ENCODE assay signal across 2 cellular contexts in genomic region chr5:172833372-172833690, GRCh38.
TF ChIP-seq lines count a peak whose summit lies in the region.

No MANE protein-coding gene starts in this region.

TF ChIP-seq in H1, 55 proteins besides CTCF, POLR2A, EP300 and RAD21:
- TF ChIP-seq NANOG (IDR thresholded peaks at IDR 0.05; ENCODE audit: insufficient read depth, low read depth, low read length, poor library complexity, severe bottlenecking) (no peak), BCL11A (IDR thresholded peaks at IDR 0.05; ENCODE audit: low read depth in 2 of 2, low read length in 2 of 2) (no peak), RBBP5 (IDR thresholded peaks at IDR 0.05; ENCODE audit: borderline replicate concordance, low read depth, low read length) (no peak)

TF ChIP-seq in HEK293T, 16 proteins besides CTCF, POLR2A, EP300 and RAD21 (continued from another document):
- TF ChIP-seq HDGF (IDR thresholded peaks at IDR 0.05; ENCODE audit: borderline replicate concordance): no peak
- no peak for TF ChIP-seq NFRKB (IDR thresholded peaks at IDR 0.05)
- TF ChIP-seq PKNOX1 (IDR thresholded peaks at IDR 0.05): no peak
- no peak for TF ChIP-seq L3MBTL2 (conservative IDR thresholded peaks at IDR 0.05)
- TF ChIP-seq CTBP1 (IDR thresholded peaks at IDR 0.05; ENCODE audit: borderline replicate concordance): no peak
- no peak for TF ChIP-seq SUZ12 (IDR thresholded peaks at IDR 0.05)
- TF ChIP-seq ELF4 (IDR thresholded peaks at IDR 0.05): no peak
- no peak for TF ChIP-seq FOXK2 (IDR thresholded peaks at IDR 0.05)
- no peak for TF ChIP-seq LEF1 (IDR thresholded peaks at IDR 0.05; ENCODE audit: borderline replicate concordance)
- no peak for TF ChIP-seq BHLHE40 (IDR thresholded peaks at IDR 0.05; ENCODE audit: borderline replicate concordance)
- TF ChIP-seq SP1 (IDR thresholded peaks at IDR 0.05): no peak
- TF ChIP-seq ZNF384 (IDR thresholded peaks at IDR 0.05): no peak
- no peak for TF ChIP-seq ARNT (IDR thresholded peaks at IDR 0.05)
- no peak for TF ChIP-seq TARDBP (IDR thresholded peaks at IDR 0.05)
